ENCODE assay signal across 8 cellular contexts in genomic region chr17:35612924-35613521, GRCh38. TPM values are rescaled to one million over a fixed set of nuclear protein-coding genes. Genes with fewer than 3 reads are reported as not detected.
DNase-seq lines count a peak whose midpoint lies in the region; ATAC-seq and TF ChIP-seq lines count a peak whose summit lies in the region.

No MANE protein-coding gene starts in this region.

- no peak overlapping the region for H3K4me3 ChIP-seq in mucosa of descending colon

- no peaks in the 10 kb centered on the region for H3K9me3 Mint-ChIP-seq in effector memory CD8-positive, alpha-beta T cell

- intact Hi-C loops in mucosa of descending colon (cut with DNase I, micrococcal nuclease): no loop called here

- no peaks in the 10 kb centered on the region for H3K4me1 Mint-ChIP-seq in effector memory CD8-positive, alpha-beta T cell (ENCODE audit: low read depth in 2 of 2)

- no peak for ATAC-seq in effector memory CD8-positive, alpha-beta T cell (replicated peaks)
- ATAC-seq in mucosa of descending colon: peak; percentile 64
- no peak for ATAC-seq in HG03520 (IDR thresholded peaks at IDR 0.05; ENCODE audit: unreplicated experiment)

- DNase-seq in Daoy (ENCODE audit: low read depth) (peak; percentile 39), Kasumi-1 (lab: John Stamatoyannopoulos, UW) (peak; percentile 61 to 87), SW480 (ENCODE audit: low spot score) (peak; percentile 31), mucosa of descending colon (peak in 2 of 3 donors; percentile 31 to 79), HK-2 (ENCODE audit: unreplicated experiment) (no peak), activated gamma-delta T cell treated with Interleukin-2 at 50 U/mL for 16 hours (no peak)
- DNase-seq in effector memory CD8-positive, alpha-beta T cell: peak; percentile 6 to 26 (median 14)

- no peak overlapping the region for H3K4me3 Mint-ChIP-seq in effector memory CD8-positive, alpha-beta T cell

- TF ChIP-seq CTCF in mucosa of descending colon (IDR thresholded peaks at IDR 0.05): no peak

- H3K9me3 ChIP-seq in mucosa of descending colon: no peaks in the 10 kb centered on the region

- H3K36me3 ChIP-seq in mucosa of descending colon (ENCODE audit: low read depth): no peaks in the 10 kb centered on the region

- H3K27ac Mint-ChIP-seq in effector memory CD8-positive, alpha-beta T cell: no peak overlapping the region

- H3K27me3 Mint-ChIP-seq in effector memory CD8-positive, alpha-beta T cell: no peaks in the 10 kb centered on the region

- H3K36me3 Mint-ChIP-seq in effector memory CD8-positive, alpha-beta T cell (ENCODE audit: insufficient read depth): peaks cover 53% of the 10 kb centered on the region

- H3K4me1 ChIP-seq in mucosa of descending colon (ENCODE audit: low read depth): peaks cover 8% of the 10 kb centered on the region

RNA-seq across cellular contexts. Expression of gene AP2B1, which starts 25.9 kb away (rescaled TPM):
- 87.9 and 88.1 TPM in 2 replicates for total RNA-seq in Daoy (2014; rRNA removed; shearing (Covaris generic))
- total RNA-seq in mucosa of descending colon: 100 to 1,000 TPM; 127 to 177 (median 153) TPM

RNA-seq across cellular contexts. Expression of gene PEX12, which starts 34.7 kb away (rescaled TPM):
- 11.0 and 13.5 TPM in 2 replicates for total RNA-seq in Daoy (2014; rRNA removed; shearing (Covaris generic))
- total RNA-seq in mucosa of descending colon: 1 to 10 TPM; 2.8 to 4.9 (median 3.8) TPM

RNA-seq across cellular contexts. Expression of gene SLFN14, which starts 52.4 kb away (rescaled TPM):
- total RNA-seq in Daoy (2014; rRNA removed; shearing (Covaris generic)): not detected in 2 replicates
- total RNA-seq in mucosa of descending colon: not detected

Comparison
In these comparisons a context has a peak if more than half of its experiments do, and no peak if none do; other contexts are left out.
1. DNase-seq: peak in Daoy (single experiment), Kasumi-1 (2 of 2), SW480 (single experiment), effector memory CD8-positive, alpha-beta T cell (3 of 3) and mucosa of descending colon (2 of 3); none in HK-2 (single experiment) and activated gamma-delta T cell treated with Interleukin-2 at 50 U/mL for 16 hours (single experiment).